Comparison of ENCODE assay signal across 1 cellular context in the genomic region with DNA sequence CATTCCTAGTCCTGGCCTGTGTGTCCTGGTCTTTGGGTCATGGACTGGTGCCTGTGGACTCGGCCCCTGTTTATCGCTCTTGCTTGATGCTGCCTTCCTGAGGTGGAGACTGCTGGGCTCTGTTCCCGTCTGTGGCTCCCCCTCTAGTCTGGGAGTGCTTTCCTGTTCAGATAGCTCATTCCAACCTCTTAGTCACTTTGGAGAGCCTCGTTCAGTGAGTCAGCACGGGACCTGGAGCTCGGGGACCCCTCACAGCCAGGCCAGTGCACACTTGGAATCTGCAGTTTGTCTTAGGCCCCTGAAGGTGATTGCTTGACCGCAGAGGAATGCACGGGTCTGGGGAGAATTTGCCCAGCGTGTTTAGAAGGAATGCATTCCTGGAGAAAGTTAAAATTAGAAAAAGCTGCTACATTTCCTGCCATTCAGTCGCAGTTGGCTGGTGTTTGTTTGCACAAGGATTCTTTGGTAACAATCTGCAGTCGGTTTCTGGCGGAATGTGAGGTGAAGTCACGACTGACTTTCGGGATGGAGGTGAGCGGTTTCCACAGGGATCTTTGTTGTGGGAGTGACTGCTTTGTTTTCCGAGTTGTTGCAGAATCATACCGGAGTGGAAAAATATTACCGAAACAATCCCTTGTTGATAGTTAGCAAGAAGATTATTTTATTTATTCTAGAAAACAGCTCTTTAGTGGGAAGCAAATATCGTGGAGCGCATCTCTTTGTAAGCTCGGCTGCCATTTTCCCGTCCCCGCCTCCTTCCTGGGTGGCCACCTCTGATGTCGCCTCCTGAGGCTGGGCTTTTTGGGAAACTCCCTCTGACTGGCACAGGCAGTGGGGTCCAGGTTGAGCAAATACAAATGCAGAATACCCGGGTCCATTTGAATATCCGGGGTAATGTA.
TF ChIP-seq lines count a peak whose summit lies in the region.

No MANE protein-coding gene starts in this region.

TF ChIP-seq in HepG2, 621 proteins besides CTCF, POLR2A, EP300 and RAD21 (continued from another document and continues in another):
- TF ChIP-seq TFE3 (CRISPR knock-in tag; IDR thresholded peaks at IDR 0.05) (0 out of 2 replicates have a peak, but pooled peaks have one; percentile 35), BRCA1 (CRISPR knock-in tag; IDR thresholded peaks at IDR 0.05) (no peak), HDAC2 (CRISPR knock-in tag; IDR thresholded peaks at IDR 0.05) (0 out of 2 replicates have a peak, but pooled peaks have one; percentile 70), MED1 (CRISPR knock-in tag; IDR thresholded peaks at IDR 0.05) (peak; percentile 76), HMG20A (CRISPR knock-in tag; IDR thresholded peaks at IDR 0.05; ENCODE audit: borderline replicate concordance) (peak; percentile 51; the same call in 1 of the 2 replicates), MEF2D (CRISPR knock-in tag; IDR thresholded peaks at IDR 0.05) (peak; percentile 94), ZNF644 (CRISPR knock-in tag; IDR thresholded peaks at IDR 0.05; ENCODE audit: low read depth) (peak; percentile 51; the same call in 1 of the 2 replicates), ZNF230 (CRISPR knock-in tag; IDR thresholded peaks at IDR 0.05) (0 out of 2 replicates have a peak, but pooled peaks have one; percentile 74), ZMYM4 (CRISPR knock-in tag; IDR thresholded peaks at IDR 0.05) (peak; percentile 57; the same call in 1 of the 2 replicates), STAG1 (CRISPR knock-in tag; IDR thresholded peaks at IDR 0.05) (peak; percentile 44), ZNF124 (CRISPR knock-in tag; IDR thresholded peaks at IDR 0.05) (peak; percentile 67), GLI4 (CRISPR knock-in tag; IDR thresholded peaks at IDR 0.05; ENCODE audit: borderline replicate concordance) (peak; percentile 44; the same call in 1 of the 2 replicates), ZNF598 (CRISPR knock-in tag; IDR thresholded peaks at IDR 0.05; ENCODE audit: borderline replicate concordance) (0 out of 2 replicates have a peak, but pooled peaks have one; percentile 20), ZNF564 (CRISPR knock-in tag; IDR thresholded peaks at IDR 0.05) (peak; percentile 6; the same call in 1 of the 2 replicates), TEAD3 (CRISPR knock-in tag; optimal IDR thresholded peaks at IDR 0.05; ENCODE audit: borderline replicate concordance) (peak; percentile 84), RBFOX2 (IDR thresholded peaks at IDR 0.05; ENCODE audit: low read depth, low read length) (0 out of 2 replicates have a peak, but pooled peaks have one; percentile 11), NFE2 (CRISPR knock-in tag; IDR thresholded peaks at IDR 0.05) (peak; percentile 76; the same call in 1 of the 2 replicates), REL (CRISPR knock-in tag; conservative IDR thresholded peaks at IDR 0.05) (0 out of 2 replicates have a peak, but pooled peaks have one; percentile 30), DRAP1 (CRISPR knock-in tag; IDR thresholded peaks at IDR 0.05) (0 out of 2 replicates have a peak, but pooled peaks have one; percentile 41), NFE2L2 (IDR thresholded peaks at IDR 0.05; ENCODE audit: low read length) (peak; percentile 58), FOXA3 (CRISPR knock-in tag; IDR thresholded peaks at IDR 0.05) (peak; percentile 63; the same call in 1 of the 2 replicates), RBM22 (optimal IDR thresholded peaks at IDR 0.05; ENCODE audit: low read length) (peak; percentile 81), ZNF615 (CRISPR knock-in tag; IDR thresholded peaks at IDR 0.05; ENCODE audit: borderline replicate concordance) (no peak), ESRRA (CRISPR knock-in tag; IDR thresholded peaks at IDR 0.05; ENCODE audit: low read depth) (peak; percentile 74; the same call in 1 of the 2 replicates), ZNF549 (CRISPR knock-in tag; IDR thresholded peaks at IDR 0.05) (no peak), TBX2 (CRISPR knock-in tag; IDR thresholded peaks at IDR 0.05; ENCODE audit: borderline replicate concordance) (peak; percentile 73), PITX1 (CRISPR knock-in tag; IDR thresholded peaks at IDR 0.05) (peak; percentile 60; the same call in 1 of the 2 replicates), ZMYM3 (CRISPR knock-in tag; IDR thresholded peaks at IDR 0.05) (peak; percentile 55), SIN3A (IDR thresholded peaks at IDR 0.05; ENCODE audit: borderline replicate concordance, low read depth, low read length) (0 out of 2 replicates have a peak, but pooled peaks have one; percentile 54), FOXK2 (IDR thresholded peaks at IDR 0.05) (no peak), RFX5 (IDR thresholded peaks at IDR 0.05; ENCODE audit: low read depth, low read length) (0 out of 2 replicates have a peak, but pooled peaks have one; percentile 22), SAP130 (CRISPR knock-in tag; IDR thresholded peaks at IDR 0.05; ENCODE audit: low read depth) (peak; percentile 83), RXRB (CRISPR knock-in tag; IDR thresholded peaks at IDR 0.05; ENCODE audit: borderline replicate concordance) (peak; percentile 9; the same call in 1 of the 2 replicates), SATB2 (CRISPR knock-in tag; IDR thresholded peaks at IDR 0.05) (no peak), FOXK1 (CRISPR knock-in tag; IDR thresholded peaks at IDR 0.05; ENCODE audit: borderline replicate concordance, low read depth) (0 out of 2 replicates have a peak, but pooled peaks have one; percentile 28), NCOA2 (CRISPR knock-in tag; IDR thresholded peaks at IDR 0.05) (peak; percentile 56), KDM4B (CRISPR knock-in tag; IDR thresholded peaks at IDR 0.05) (0 out of 2 replicates have a peak, but pooled peaks have one; percentile 35), REPIN1 (CRISPR knock-in tag; IDR thresholded peaks at IDR 0.05; ENCODE audit: borderline replicate concordance, low read depth) (peak; percentile 63; the same call in 1 of the 2 replicates), SMARCC2 (IDR thresholded peaks at IDR 0.05) (no peak), ZNF232 (CRISPR knock-in tag; IDR thresholded peaks at IDR 0.05; ENCODE audit: borderline replicate concordance) (0 out of 2 replicates have a peak, but pooled peaks have one; percentile 12), RCOR2 (CRISPR knock-in tag; IDR thresholded peaks at IDR 0.05) (peak; percentile 51; the same call in 1 of the 2 replicates), PHF21A (CRISPR knock-in tag; IDR thresholded peaks at IDR 0.05) (peak; percentile 77; the same call in 1 of the 2 replicates), GATAD2A (CRISPR knock-in tag; IDR thresholded peaks at IDR 0.05) (peak; percentile 93), XRCC5 (optimal IDR thresholded peaks at IDR 0.05; ENCODE audit: low read length) (peak; percentile 93), ZNF430 (CRISPR knock-in tag; IDR thresholded peaks at IDR 0.05) (peak; percentile 56; the same call in 1 of the 2 replicates), KMT2B (CRISPR knock-in tag; IDR thresholded peaks at IDR 0.05) (0 out of 2 replicates have a peak, but pooled peaks have one; percentile 22), SP1 (IDR thresholded peaks at IDR 0.05) (no peak), SP1 (CRISPR knock-in tag; IDR thresholded peaks at IDR 0.05) (peak; percentile 30; the same call in 1 of the 2 replicates), HNRNPL (IDR thresholded peaks at IDR 0.05; ENCODE audit: low read depth, low read length) (0 out of 2 replicates have a peak, but pooled peaks have one; percentile 2), KLF16 (CRISPR knock-in tag; IDR thresholded peaks at IDR 0.05) (0 out of 4 replicates have a peak, but pooled peaks of 1 of the 2 experiments have one; percentile 37), BCL6 (CRISPR knock-in tag; IDR thresholded peaks at IDR 0.05) (peak; percentile 71), TMF1 (CRISPR knock-in tag; IDR thresholded peaks at IDR 0.05; ENCODE audit: low read depth) (no peak)
- TF ChIP-seq, protein P1, sequence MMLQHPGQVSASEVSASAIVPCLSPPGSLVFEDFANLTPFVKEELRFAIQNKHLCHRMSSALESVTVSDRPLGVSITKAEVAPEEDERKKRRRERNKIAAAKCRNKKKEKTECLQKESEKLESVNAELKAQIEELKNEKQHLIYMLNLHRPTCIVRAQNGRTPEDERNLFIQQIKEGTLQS (CRISPR knock-in tag; IDR thresholded peaks at IDR 0.05): 0 out of 2 replicates have a peak, but pooled peaks have one; percentile 32
- TF ChIP-seq, protein P2, sequence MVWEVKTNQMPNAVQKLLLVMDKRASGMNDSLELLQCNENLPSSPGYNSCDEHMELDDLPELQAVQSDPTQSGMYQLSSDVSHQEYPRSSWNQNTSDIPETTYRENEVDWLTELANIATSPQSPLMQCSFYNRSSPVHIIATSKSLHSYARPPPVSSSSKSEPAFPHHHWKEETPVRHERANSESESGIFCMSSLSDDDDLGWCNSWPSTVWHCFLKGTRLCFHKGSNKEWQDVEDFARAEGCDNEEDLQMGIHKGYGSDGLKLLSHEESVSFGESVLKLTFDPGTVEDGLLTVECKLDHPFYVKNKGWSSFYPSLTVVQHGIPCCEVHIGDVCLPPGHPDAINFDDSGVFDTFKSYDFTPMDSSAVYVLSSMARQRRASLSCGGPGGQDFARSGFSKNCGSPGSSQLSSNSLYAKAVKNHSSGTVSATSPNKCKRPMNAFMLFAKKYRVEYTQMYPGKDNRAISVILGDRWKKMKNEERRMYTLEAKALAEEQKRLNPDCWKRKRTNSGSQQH (CRISPR knock-in tag; IDR thresholded peaks at IDR 0.05; ENCODE audit: low read depth): no peak
- TF ChIP-seq, protein P3, sequence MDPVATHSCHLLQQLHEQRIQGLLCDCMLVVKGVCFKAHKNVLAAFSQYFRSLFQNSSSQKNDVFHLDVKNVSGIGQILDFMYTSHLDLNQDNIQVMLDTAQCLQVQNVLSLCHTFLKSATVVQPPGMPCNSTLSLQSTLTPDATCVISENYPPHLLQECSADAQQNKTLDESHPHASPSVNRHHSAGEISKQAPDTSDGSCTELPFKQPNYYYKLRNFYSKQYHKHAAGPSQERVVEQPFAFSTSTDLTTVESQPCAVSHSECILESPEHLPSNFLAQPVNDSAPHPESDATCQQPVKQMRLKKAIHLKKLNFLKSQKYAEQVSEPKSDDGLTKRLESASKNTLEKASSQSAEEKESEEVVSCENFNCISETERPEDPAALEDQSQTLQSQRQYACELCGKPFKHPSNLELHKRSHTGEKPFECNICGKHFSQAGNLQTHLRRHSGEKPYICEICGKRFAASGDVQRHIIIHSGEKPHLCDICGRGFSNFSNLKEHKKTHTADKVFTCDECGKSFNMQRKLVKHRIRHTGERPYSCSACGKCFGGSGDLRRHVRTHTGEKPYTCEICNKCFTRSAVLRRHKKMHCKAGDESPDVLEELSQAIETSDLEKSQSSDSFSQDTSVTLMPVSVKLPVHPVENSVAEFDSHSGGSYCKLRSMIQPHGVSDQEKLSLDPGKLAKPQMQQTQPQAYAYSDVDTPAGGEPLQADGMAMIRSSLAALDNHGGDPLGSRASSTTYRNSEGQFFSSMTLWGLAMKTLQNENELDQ (CRISPR knock-in tag; IDR thresholded peaks at IDR 0.05; ENCODE audit: borderline replicate concordance): peak; percentile 55; the same call in 1 of the 2 replicates
- TF ChIP-seq, protein P4, sequence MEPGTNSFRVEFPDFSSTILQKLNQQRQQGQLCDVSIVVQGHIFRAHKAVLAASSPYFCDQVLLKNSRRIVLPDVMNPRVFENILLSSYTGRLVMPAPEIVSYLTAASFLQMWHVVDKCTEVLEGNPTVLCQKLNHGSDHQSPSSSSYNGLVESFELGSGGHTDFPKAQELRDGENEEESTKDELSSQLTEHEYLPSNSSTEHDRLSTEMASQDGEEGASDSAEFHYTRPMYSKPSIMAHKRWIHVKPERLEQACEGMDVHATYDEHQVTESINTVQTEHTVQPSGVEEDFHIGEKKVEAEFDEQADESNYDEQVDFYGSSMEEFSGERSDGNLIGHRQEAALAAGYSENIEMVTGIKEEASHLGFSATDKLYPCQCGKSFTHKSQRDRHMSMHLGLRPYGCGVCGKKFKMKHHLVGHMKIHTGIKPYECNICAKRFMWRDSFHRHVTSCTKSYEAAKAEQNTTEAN (CRISPR knock-in tag; conservative IDR thresholded peaks at IDR 0.05): peak; percentile 53; the same call in 1 of the 2 replicates
- TF ChIP-seq, protein P5, sequence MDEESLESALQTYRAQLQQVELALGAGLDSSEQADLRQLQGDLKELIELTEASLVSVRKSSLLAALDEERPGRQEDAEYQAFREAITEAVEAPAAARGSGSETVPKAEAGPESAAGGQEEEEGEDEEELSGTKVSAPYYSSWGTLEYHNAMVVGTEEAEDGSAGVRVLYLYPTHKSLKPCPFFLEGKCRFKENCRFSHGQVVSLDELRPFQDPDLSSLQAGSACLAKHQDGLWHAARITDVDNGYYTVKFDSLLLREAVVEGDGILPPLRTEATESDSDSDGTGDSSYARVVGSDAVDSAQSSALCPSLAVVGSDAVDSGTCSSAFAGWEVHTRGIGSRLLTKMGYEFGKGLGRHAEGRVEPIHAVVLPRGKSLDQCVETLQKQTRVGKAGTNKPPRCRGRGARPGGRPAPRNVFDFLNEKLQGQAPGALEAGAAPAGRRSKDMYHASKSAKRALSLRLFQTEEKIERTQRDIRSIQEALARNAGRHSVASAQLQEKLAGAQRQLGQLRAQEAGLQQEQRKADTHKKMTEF (CRISPR knock-in tag; IDR thresholded peaks at IDR 0.05): peak; percentile 51; the same call in 1 of the 2 replicates
- TF ChIP-seq, protein P6, sequence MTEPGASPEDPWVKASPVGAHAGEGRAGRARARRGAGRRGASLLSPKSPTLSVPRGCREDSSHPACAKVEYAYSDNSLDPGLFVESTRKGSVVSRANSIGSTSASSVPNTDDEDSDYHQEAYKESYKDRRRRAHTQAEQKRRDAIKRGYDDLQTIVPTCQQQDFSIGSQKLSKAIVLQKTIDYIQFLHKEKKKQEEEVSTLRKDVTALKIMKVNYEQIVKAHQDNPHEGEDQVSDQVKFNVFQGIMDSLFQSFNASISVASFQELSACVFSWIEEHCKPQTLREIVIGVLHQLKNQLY (CRISPR knock-in tag; IDR thresholded peaks at IDR 0.05): 0 out of 2 replicates have a peak, but pooled peaks have one; percentile 28
- TF ChIP-seq, protein P7, sequence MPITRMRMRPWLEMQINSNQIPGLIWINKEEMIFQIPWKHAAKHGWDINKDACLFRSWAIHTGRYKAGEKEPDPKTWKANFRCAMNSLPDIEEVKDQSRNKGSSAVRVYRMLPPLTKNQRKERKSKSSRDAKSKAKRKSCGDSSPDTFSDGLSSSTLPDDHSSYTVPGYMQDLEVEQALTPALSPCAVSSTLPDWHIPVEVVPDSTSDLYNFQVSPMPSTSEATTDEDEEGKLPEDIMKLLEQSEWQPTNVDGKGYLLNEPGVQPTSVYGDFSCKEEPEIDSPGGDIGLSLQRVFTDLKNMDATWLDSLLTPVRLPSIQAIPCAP (CRISPR knock-in tag; IDR thresholded peaks at IDR 0.05; ENCODE audit: low read depth): no peak
